In the genomic region with DNA sequence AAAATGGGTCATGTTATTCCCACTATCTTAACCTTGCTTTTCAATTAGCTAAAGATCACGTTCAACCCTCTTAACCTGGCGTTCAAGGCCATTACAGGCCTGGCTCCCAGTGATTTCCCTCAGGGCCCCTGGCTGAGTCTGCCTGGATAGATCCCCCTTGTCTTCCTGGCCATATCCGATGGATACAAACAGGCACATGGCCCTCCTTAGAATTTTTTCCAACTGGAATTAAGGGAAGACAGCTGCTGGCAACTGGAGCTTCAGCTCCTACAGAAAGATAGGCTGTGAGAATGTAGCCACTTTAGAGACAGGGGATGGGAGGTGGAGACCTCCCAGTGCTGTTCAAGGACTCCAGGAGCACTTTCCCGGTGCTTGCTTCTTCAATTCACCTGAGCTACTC, we compare ENCODE assay signal across 19 cellular contexts.
"Had no signal": no experiment of that assay in that cellular context is flagged by ENCODE, and none has a peak within 500 bp of the region (broad histone marks: within the 10 kb centered on the region; RNA-seq: fewer than 3 reads in every experiment).

No MANE protein-coding gene starts in this region.

- H3K27ac ChIP-seq: coronary artery, foreskin keratinocyte, left ventricle myocardium inferior, lower lobe of right lung, right atrium auricular region, sigmoid colon, skin epidermis, stomach had no signal

- H3K4me1 ChIP-seq: lower lobe of right lung, right atrium auricular region had no signal

- H3K9me3 ChIP-seq: left ventricle myocardium inferior, lower lobe of right lung, right atrium auricular region, sigmoid colon, stomach had no signal

- H3K27ac Mint-ChIP-seq: endodermal cell; naive thymus-derived CD4-positive, alpha-beta T cell; type B pancreatic cell had no signal

- H3K4me3 Mint-ChIP-seq: endodermal cell; immature natural killer cell; naive thymus-derived CD4-positive, alpha-beta T cell; type B pancreatic cell had no signal

- DNase-seq: effector CD4-positive, alpha-beta T cell; endodermal cell; erythroblast; immature natural killer cell; kidney; left cardiac atrium; left ventricle myocardium inferior; lower lobe of right lung; naive thymus-derived CD4-positive, alpha-beta T cell; sigmoid colon; stimulated activated CD4-positive, alpha-beta T cell treated with anti-CD3 and anti-CD28 coated beads, Interleukin-12 subunit alpha, Interleukin-12 subunit beta, amount 100 ng/mL, for 4 hours; stimulated activated naive CD4-positive, alpha-beta T cell; stomach; substantia nigra had no signal

- H3K4me3 ChIP-seq: coronary artery, left ventricle myocardium inferior, lower lobe of right lung, right atrium auricular region, sigmoid colon, skin epidermis, stomach had no signal

- H3K9me3 Mint-ChIP-seq: endodermal cell, immature natural killer cell, type B pancreatic cell had no signal

- H3K27me3 Mint-ChIP-seq: naive thymus-derived CD4-positive, alpha-beta T cell; type B pancreatic cell had no signal

- H3K27me3 ChIP-seq: foreskin keratinocyte, right atrium auricular region, sigmoid colon, stomach had no signal

- H3K4me1 Mint-ChIP-seq: naive thymus-derived CD4-positive, alpha-beta T cell had no signal
